ENCODE assay signal across 8 cellular contexts in the genomic region with DNA sequence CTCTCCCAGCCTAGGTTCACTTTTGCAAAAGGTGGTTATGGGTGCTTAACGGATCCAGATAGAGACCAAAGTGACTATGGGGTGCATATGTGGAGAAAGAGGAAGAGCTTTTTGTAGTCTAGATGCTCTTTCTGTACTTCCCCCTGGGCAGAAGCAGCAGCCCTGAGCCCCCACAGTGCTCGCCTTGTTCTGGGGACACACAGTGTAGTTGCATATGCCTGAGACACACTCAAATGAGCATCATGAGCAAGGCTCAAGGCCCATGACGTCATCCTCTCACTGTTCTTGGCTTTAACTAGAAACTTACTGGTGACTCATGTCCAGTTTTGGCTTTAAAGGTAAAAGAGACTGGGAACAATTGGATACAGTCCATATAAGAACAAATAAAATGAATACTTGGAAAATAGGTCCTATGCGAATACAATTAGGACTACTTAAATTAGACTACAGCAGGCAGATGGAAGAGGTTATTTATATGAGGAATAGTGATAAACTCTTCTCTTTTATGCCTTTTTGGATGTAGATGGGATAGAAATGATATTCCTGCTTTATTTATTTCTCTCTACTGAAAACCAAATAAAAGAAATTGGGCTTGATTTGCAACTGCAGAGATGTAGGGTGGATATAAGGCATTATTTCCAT. TPM values are rescaled to one million over a fixed set of nuclear protein-coding genes. Genes with fewer than 3 reads are reported as not detected.
DNase-seq lines count a peak whose midpoint lies in the region; ATAC-seq lines count a peak whose summit lies in the region.

No MANE protein-coding gene starts in this region.

- CTCF ChIA-PET in activated CD8-positive, alpha-beta memory T cell treated with anti-CD3 and anti-CD28 coated beads, Interleukin-2, amount 10 ng/mL, durations not matched to agents 7 days and 5 days (lab: Charles Lee), result interaction anchor here (1.3 to 1.4 kb wide), 2 partner anchors 18 to 271 kb away, joined by 5 read pairs; no protein-coding TSS in a partner anchor

- no peak overlapping the region for H3K27ac ChIP-seq in right cardiac atrium (ENCODE audit: low read length)

- DNase-seq in NCI-H2029 (lab: John Stamatoyannopoulos, UW) (peak; percentile 39), NCI-H2029 treated with DMSO at 0.1 percent for 48 hours (lab: John Stamatoyannopoulos, UW) (no peak), right cardiac atrium (peak in 2 of 3 donors; percentile 83 to 85), stromal cell of bone marrow (ENCODE audit: low read depth) (peak; percentile 99)
- DNase-seq in activated CD8-positive, alpha-beta memory T cell treated with anti-CD3 and anti-CD28 coated beads, Interleukin-2, amount 10 ng/mL, durations not matched to agents 7 days and 5 days, result no peak

- H3K9me3 Mint-ChIP-seq in activated T-helper 17 cell treated with anti-CD3 and anti-CD28 coated beads, Interleukin-2, amount 50 U/mL, for 72 hours, result no peaks in the 10 kb centered on the region
- H3K9me3 Mint-ChIP-seq in activated CD8-positive, alpha-beta memory T cell treated with anti-CD3 and anti-CD28 coated beads, Interleukin-2, amount 10 ng/mL, durations not matched to agents 7 days and 5 days (ENCODE audit: low read depth), result no peaks in the 10 kb centered on the region

- H3K4me1 ChIP-seq in right cardiac atrium (ENCODE audit: control insufficient read depth, insufficient read depth, low read length), result peaks cover 8% of the 10 kb centered on the region

- peak; percentile 67 for ATAC-seq in HG03378 (IDR thresholded peaks at IDR 0.05; ENCODE audit: unreplicated experiment)
- ATAC-seq in activated T-helper 17 cell treated with anti-CD3 and anti-CD28 coated beads, Interleukin-2, amount 50 U/mL, for 72 hours (replicated peaks), result peak; percentile 39
- peak; percentile 81 to 84 for ATAC-seq in right cardiac atrium
- no peak for ATAC-seq in activated CD8-positive, alpha-beta memory T cell treated with anti-CD3 and anti-CD28 coated beads, Interleukin-2, amount 10 ng/mL, durations not matched to agents 7 days and 5 days
- ATAC-seq in HG03469 (IDR thresholded peaks at IDR 0.05; ENCODE audit: unreplicated experiment), result no peak

- no peaks in the 10 kb centered on the region for H3K9me3 ChIP-seq in right cardiac atrium (ENCODE audit: control insufficient read depth, low read length)

- H3K4me3 ChIP-seq in right cardiac atrium (ENCODE audit: low read length), result no peak overlapping the region

- 55% methylated on average over 4 of the region's 4 CpGs for WGBS in right cardiac atrium

- no peaks in the 10 kb centered on the region for H3K36me3 Mint-ChIP-seq in activated T-helper 17 cell treated with anti-CD3 and anti-CD28 coated beads, Interleukin-2, amount 50 U/mL, for 72 hours (ENCODE audit: low read depth)
- no peaks in the 10 kb centered on the region for H3K36me3 Mint-ChIP-seq in activated CD8-positive, alpha-beta memory T cell treated with anti-CD3 and anti-CD28 coated beads, Interleukin-2, amount 10 ng/mL, durations not matched to agents 7 days and 5 days

- no peak overlapping the region for H3K27ac Mint-ChIP-seq in activated T-helper 17 cell treated with anti-CD3 and anti-CD28 coated beads, Interleukin-2, amount 50 U/mL, for 72 hours
- no peak overlapping the region for H3K27ac Mint-ChIP-seq in activated CD8-positive, alpha-beta memory T cell treated with anti-CD3 and anti-CD28 coated beads, Interleukin-2, amount 10 ng/mL, durations not matched to agents 7 days and 5 days

- H3K4me1 Mint-ChIP-seq in activated T-helper 17 cell treated with anti-CD3 and anti-CD28 coated beads, Interleukin-2, amount 50 U/mL, for 72 hours, result no peaks in the 10 kb centered on the region
- peaks cover 23% of the 10 kb centered on the region for H3K4me1 Mint-ChIP-seq in activated CD8-positive, alpha-beta memory T cell treated with anti-CD3 and anti-CD28 coated beads, Interleukin-2, amount 10 ng/mL, durations not matched to agents 7 days and 5 days

- intact Hi-C loops in right cardiac atrium (cut with DNase I), result no loop called here

- peaks cover 16% of the 10 kb centered on the region for H3K27me3 Mint-ChIP-seq in activated T-helper 17 cell treated with anti-CD3 and anti-CD28 coated beads, Interleukin-2, amount 50 U/mL, for 72 hours
- H3K27me3 Mint-ChIP-seq in activated CD8-positive, alpha-beta memory T cell treated with anti-CD3 and anti-CD28 coated beads, Interleukin-2, amount 10 ng/mL, durations not matched to agents 7 days and 5 days, result peaks cover 21% of the 10 kb centered on the region

- no peak overlapping the region for H3K4me3 Mint-ChIP-seq in activated T-helper 17 cell treated with anti-CD3 and anti-CD28 coated beads, Interleukin-2, amount 50 U/mL, for 72 hours
- H3K4me3 Mint-ChIP-seq in activated CD8-positive, alpha-beta memory T cell treated with anti-CD3 and anti-CD28 coated beads, Interleukin-2, amount 10 ng/mL, durations not matched to agents 7 days and 5 days, result no peak overlapping the region

- H3K27me3 ChIP-seq in right cardiac atrium (ENCODE audit: control insufficient read depth, insufficient read depth), result no peaks in the 10 kb centered on the region

RNA-seq across cellular contexts. Expression of a gene that starts 20.1 kb away (rescaled TPM):
- 10 to 100 TPM; 53.4 to 70.5 TPM for total RNA-seq in activated T-helper 17 cell treated with anti-CD3 and anti-CD28 coated beads, Interleukin-2, amount 50 U/mL, for 72 hours
- 10 to 100 TPM; 19.5 to 23.5 (median 23.3) TPM for total RNA-seq in right cardiac atrium
- polyA plus RNA-seq in right cardiac atrium, result 17.4 TPM
- total RNA-seq in activated CD8-positive, alpha-beta memory T cell treated with anti-CD3 and anti-CD28 coated beads, Interleukin-2, amount 10 ng/mL, durations not matched to agents 7 days and 5 days, result 10 to 100 TPM; 38.9 to 46.8 TPM

RNA-seq across cellular contexts. Expression of a gene that starts 33.3 kb away (rescaled TPM):
- 10 to 100 TPM; 28.7 to 38.5 TPM for total RNA-seq in activated T-helper 17 cell treated with anti-CD3 and anti-CD28 coated beads, Interleukin-2, amount 50 U/mL, for 72 hours
- total RNA-seq in right cardiac atrium, result 100 to 1,000 TPM in 1 of 4 donors, 10 to 100 TPM in 3; 72.1 to 105 (median 79.1) TPM
- polyA plus RNA-seq in right cardiac atrium, result 30.4 TPM
- total RNA-seq in activated CD8-positive, alpha-beta memory T cell treated with anti-CD3 and anti-CD28 coated beads, Interleukin-2, amount 10 ng/mL, durations not matched to agents 7 days and 5 days, result 10 to 100 TPM; 38.8 to 41.7 TPM

RNA-seq across cellular contexts. Expression of a gene that starts 52.9 kb away (rescaled TPM):
- 1 to 10 TPM; 4.7 to 6.6 TPM for total RNA-seq in activated T-helper 17 cell treated with anti-CD3 and anti-CD28 coated beads, Interleukin-2, amount 50 U/mL, for 72 hours
- 100 to 1,000 TPM in 2 of 4 donors, 10 to 100 TPM in 2; 64.7 to 266 (median 108) TPM for total RNA-seq in right cardiac atrium
- 307 TPM for polyA plus RNA-seq in right cardiac atrium
- 1 to 10 TPM in 1 of 2 experiments, under 1 TPM in 1; 0.42 to 1.7 TPM for total RNA-seq in activated CD8-positive, alpha-beta memory T cell treated with anti-CD3 and anti-CD28 coated beads, Interleukin-2, amount 10 ng/mL, durations not matched to agents 7 days and 5 days

Comparison
In these comparisons a context has a peak if more than half of its experiments do, and no peak if none do; other contexts are left out.
1. DNase-seq: peak in NCI-H2029 (single experiment), right cardiac atrium (2 of 3) and stromal cell of bone marrow (single experiment); none in NCI-H2029 treated with DMSO at 0.1 percent for 48 hours (single experiment) and activated CD8-positive, alpha-beta memory T cell treated with anti-CD3 and anti-CD28 coated beads, Interleukin-2, amount 10 ng/mL, durations not matched to agents 7 days and 5 days (single experiment).
2. ATAC-seq: peak in HG03378 (single experiment), activated T-helper 17 cell treated with anti-CD3 and anti-CD28 coated beads, Interleukin-2, amount 50 U/mL, for 72 hours (single experiment) and right cardiac atrium (2 of 2); none in activated CD8-positive, alpha-beta memory T cell treated with anti-CD3 and anti-CD28 coated beads, Interleukin-2, amount 10 ng/mL, durations not matched to agents 7 days and 5 days (single experiment) and HG03469 (single experiment).
3. RNA of a gene that starts 52.9 kb away (total RNA-seq): 64.7 to 266 TPM in right cardiac atrium; 4.7 to 6.6 TPM in activated T-helper 17 cell treated with anti-CD3 and anti-CD28 coated beads, Interleukin-2, amount 50 U/mL, for 72 hours and 0.42 to 1.7 TPM in activated CD8-positive, alpha-beta memory T cell treated with anti-CD3 and anti-CD28 coated beads, Interleukin-2, amount 10 ng/mL, durations not matched to agents 7 days and 5 days; every median in the first group is over 4 times any median in the second.